In genomic region chr11:13924801-13925327, GRCh38 we compare ENCODE assay signal across 1 cellular context.
TF ChIP-seq lines count a peak whose summit lies in the region.

No MANE protein-coding gene starts in this region.

TF ChIP-seq in K562, 482 proteins besides CTCF, POLR2A, EP300 and RAD21 (continued from another document and continues in another):
- TF ChIP-seq SRF (CRISPR knock-in tag; IDR thresholded peaks at IDR 0.05) (no peak), ZNF143 (CRISPR knock-in tag; IDR thresholded peaks at IDR 0.05) (no peak), ZSCAN32 (CRISPR knock-in tag; IDR thresholded peaks at IDR 0.05) (peak; percentile 88), ZFX (CRISPR knock-in tag; IDR thresholded peaks at IDR 0.05) (no peak), MXD1 (CRISPR knock-in tag; IDR thresholded peaks at IDR 0.05; ENCODE audit: borderline replicate concordance, poor library complexity, severe bottlenecking) (no peak), NFE2 (IDR thresholded peaks at IDR 0.05; ENCODE audit: low read depth) (no peak), NR4A1 (CRISPR knock-in tag; IDR thresholded peaks at IDR 0.05) (no peak), NR4A1 (tag; IDR thresholded peaks at IDR 0.05) (no peak), MBD2 (IDR thresholded peaks at IDR 0.05; ENCODE audit: borderline replicate concordance, low read depth) (no peak), ARNT (IDR thresholded peaks at IDR 0.05) (no peak), FOXO4 (CRISPR knock-in tag; IDR thresholded peaks at IDR 0.05) (no peak), CTBP1 (IDR thresholded peaks at IDR 0.05; ENCODE audit: borderline replicate concordance) (peak; percentile 29; the same call in 1 of the 2 replicates), ESRRA (IDR thresholded peaks at IDR 0.05; ENCODE audit: borderline replicate concordance, low read depth) (peak; percentile 18; the same call in 1 of the 2 replicates), ZNF165 (CRISPR knock-in tag; IDR thresholded peaks at IDR 0.05; ENCODE audit: borderline replicate concordance) (0 out of 2 replicates have a peak, but pooled peaks have one; percentile 34), NR2C2 (CRISPR knock-in tag; IDR thresholded peaks at IDR 0.05) (no peak), NR2C2 (tag; IDR thresholded peaks at IDR 0.05) (peak; percentile 45), SMARCB1 (IDR thresholded peaks at IDR 0.05; ENCODE audit: insufficient read length, low read depth) (no peak), MTF1 (CRISPR knock-in tag; IDR thresholded peaks at IDR 0.05; ENCODE audit: borderline replicate concordance) (no peak), BACH1 (tag; IDR thresholded peaks at IDR 0.05) (peak; percentile 75; the same call in 1 of the 2 replicates), MIER1 (IDR thresholded peaks at IDR 0.05; ENCODE audit: low read depth) (no peak), SRSF9 (IDR thresholded peaks at IDR 0.05; ENCODE audit: borderline replicate concordance, low read depth, low read length) (no peak), GTF2E2 (tag; IDR thresholded peaks at IDR 0.05) (0 out of 2 replicates have a peak, but pooled peaks have one; percentile 21), HMG20A (CRISPR knock-in tag; conservative IDR thresholded peaks at IDR 0.05) (no peak), PRMT5 (CRISPR knock-in tag; IDR thresholded peaks at IDR 0.05) (no peak), NR2C1 (IDR thresholded peaks at IDR 0.05) (no peak), NR2C1 (tag; IDR thresholded peaks at IDR 0.05) (no peak), ZNF384 (IDR thresholded peaks at IDR 0.05; ENCODE audit: low read depth, low read length) (no peak), DACH1 (IDR thresholded peaks at IDR 0.05; ENCODE audit: partially characterized antibody) (no peak), RNF2 (IDR thresholded peaks at IDR 0.05) (peak; percentile 41; the same call in 1 of the 2 replicates), SMAD1 (IDR thresholded peaks at IDR 0.05; ENCODE audit: low read depth, low read length, partially characterized antibody) (no peak), NFRKB (IDR thresholded peaks at IDR 0.05; ENCODE audit: low read depth) (peak; percentile 61; the same call in 1 of the 2 replicates), GABPB2 (CRISPR knock-in tag; conservative IDR thresholded peaks at IDR 0.05) (no peak), TEAD4 (IDR thresholded peaks at IDR 0.05; ENCODE audit: low read length) (peak; percentile 35; the same call in 1 of the 2 replicates), TEAD4 (CRISPR knock-in tag; IDR thresholded peaks at IDR 0.05; ENCODE audit: borderline replicate concordance) (no peak), ARID3B (CRISPR knock-in tag; IDR thresholded peaks at IDR 0.05; ENCODE audit: borderline replicate concordance) (no peak), STAT5B (CRISPR knock-in tag; IDR thresholded peaks at IDR 0.05) (no peak), SREBF1 (IDR thresholded peaks at IDR 0.05; ENCODE audit: borderline replicate concordance, low read depth, low read length) (no peak), ZNF133 (CRISPR knock-in tag; IDR thresholded peaks at IDR 0.05) (no peak), ZNF644 (tag; IDR thresholded peaks at IDR 0.05; ENCODE audit: low read depth) (no peak), ZBTB26 (CRISPR knock-in tag; IDR thresholded peaks at IDR 0.05) (no peak), ZNF780A (CRISPR knock-in tag; IDR thresholded peaks at IDR 0.05) (no peak), SMAD4 (CRISPR knock-in tag; conservative IDR thresholded peaks at IDR 0.05) (peak; percentile 70), HBP1 (CRISPR knock-in tag; IDR thresholded peaks at IDR 0.05) (no peak), PHB2 (IDR thresholded peaks at IDR 0.05; ENCODE audit: low read depth) (no peak), ZNF224 (CRISPR knock-in tag; IDR thresholded peaks at IDR 0.05) (no peak), JUN (IDR thresholded peaks at IDR 0.05; ENCODE audit: borderline replicate concordance, low read depth, low read length) (peak; percentile 26; the same call in 1 of the 2 replicates), JUN (CRISPR knock-in tag; IDR thresholded peaks at IDR 0.05; ENCODE audit: borderline replicate concordance) (no peak), CHAMP1 (IDR thresholded peaks at IDR 0.05) (no peak), E4F1 (CRISPR knock-in tag; IDR thresholded peaks at IDR 0.05; ENCODE audit: borderline replicate concordance) (no peak), ZC3H4 (CRISPR knock-in tag; IDR thresholded peaks at IDR 0.05; ENCODE audit: borderline replicate concordance) (no peak), ELK1 (CRISPR knock-in tag; IDR thresholded peaks at IDR 0.05) (no peak), HSF4 (CRISPR knock-in tag; IDR thresholded peaks at IDR 0.05; ENCODE audit: borderline replicate concordance) (no peak), ZNF232 (CRISPR knock-in tag; IDR thresholded peaks at IDR 0.05) (no peak), MYNN (IDR thresholded peaks at IDR 0.05) (no peak), MYNN (CRISPR knock-in tag; IDR thresholded peaks at IDR 0.05) (no peak), TBP (optimal IDR thresholded peaks at IDR 0.05; ENCODE audit: low read depth, low read length) (no peak), ZNF239 (CRISPR knock-in tag; IDR thresholded peaks at IDR 0.05) (peak; percentile 61; the same call in 1 of the 2 replicates), SMARCA5 (IDR thresholded peaks at IDR 0.05) (no peak), HDAC8 (tag; IDR thresholded peaks at IDR 0.05) (no peak), HMG20B (CRISPR knock-in tag; IDR thresholded peaks at IDR 0.05) (no peak), ELK3 (CRISPR knock-in tag; IDR thresholded peaks at IDR 0.05) (no peak), POLR2H (tag; IDR thresholded peaks at IDR 0.05; ENCODE audit: low read depth) (peak; percentile 57), ZNF354B (CRISPR knock-in tag; IDR thresholded peaks at IDR 0.05) (peak; percentile 39; the same call in 1 of the 2 replicates), STAT5A (IDR thresholded peaks at IDR 0.05; ENCODE audit: borderline replicate concordance, low read length) (no peak)
